In genomic region chr17:2595200-2595599, GRCh38 we compare ENCODE assay signal across 7 cellular contexts.
DNase-seq lines count a peak whose midpoint lies in the region; ATAC-seq and TF ChIP-seq lines count a peak whose summit lies in the region.

No MANE protein-coding gene starts in this region.

- H3K27ac Mint-ChIP-seq in stimulated activated memory B cell treated with anti-CD40 and anti-IgM and Interleukin-4, amounts not matched to agents 10 μg/mL and 1 μg/mL and 100 μg/mL, for 72 hours = peak overlapping the region; percentile 85

- CTCF ChIA-PET in RWPE1 (lab: Yijun Ruan, JAX) = interaction anchor here (0.7 kb wide), 1 partner anchor 113 kb away, joined by 3 read pairs; no protein-coding TSS in a partner anchor

- H3K27ac ChIP-seq in HUES48 (ENCODE audit: low read depth, low read length) (peak overlapping the region; percentile 99), iPS DF 6.9 (ENCODE audit: low read length) (no peak overlapping the region), RWPE1 (no peak overlapping the region)

- peak overlapping the region; percentile 86 for H3K4me3 Mint-ChIP-seq in stimulated activated memory B cell treated with anti-CD40 and anti-IgM and Interleukin-4, amounts not matched to agents 10 μg/mL and 1 μg/mL and 100 μg/mL, for 72 hours

- POLR2A ChIA-PET in RWPE1 (lab: Yijun Ruan, JAX; ENCODE audit: low non-redundant PET) = no interaction called here

- WGBS in iPS DF 6.9 (ENCODE audit: insufficient coverage, insufficient read length) = no CpG with 5 or more reads among the region's 4 CpGs

- no peak for TF ChIP-seq CTCF in WI38 (IDR thresholded peaks at IDR 0.05; ENCODE audit: low read depth, low read length)
- no peak for TF ChIP-seq CTCF in RWPE1 (conservative IDR thresholded peaks at IDR 0.05; ENCODE audit: low read depth)
- TF ChIP-seq CTCF in GM10266 (IDR thresholded peaks at IDR 0.05; ENCODE audit: control insufficient read depth, insufficient read depth, low read depth, missing control alignments) = no peak

- no peaks in the 10 kb centered on the region for H3K9me3 Mint-ChIP-seq in stimulated activated memory B cell treated with anti-CD40 and anti-IgM and Interleukin-4, amounts not matched to agents 10 μg/mL and 1 μg/mL and 100 μg/mL, for 72 hours

- peaks cover 20% of the 10 kb centered on the region for H3K4me1 ChIP-seq in HUES48 (ENCODE audit: control insufficient read depth, insufficient read depth, low read length)
- no peaks in the 10 kb centered on the region for H3K4me1 ChIP-seq in iPS DF 6.9 (ENCODE audit: control insufficient read depth, insufficient read depth, low read length)

- no peak for ATAC-seq in stimulated activated memory B cell treated with anti-CD40 and anti-IgM and Interleukin-4, amounts not matched to agents 10 μg/mL and 1 μg/mL and 100 μg/mL, for 72 hours
- ATAC-seq in GM18861 (IDR thresholded peaks at IDR 0.05; ENCODE audit: unreplicated experiment) = no peak

- H3K27me3 ChIP-seq in HUES48 (ENCODE audit: control insufficient read depth, insufficient read depth, low read length) (no peaks in the 10 kb centered on the region), iPS DF 6.9 (ENCODE audit: control insufficient read depth, insufficient read depth, low read length) (no peaks in the 10 kb centered on the region)

- no peaks in the 10 kb centered on the region for H3K9me3 ChIP-seq in HUES48 (ENCODE audit: control insufficient read depth, insufficient read depth, low read length)
- no peaks in the 10 kb centered on the region for H3K9me3 ChIP-seq in iPS DF 6.9 (ENCODE audit: control insufficient read depth, insufficient read depth, low read length)

- H3K27me3 Mint-ChIP-seq in stimulated activated memory B cell treated with anti-CD40 and anti-IgM and Interleukin-4, amounts not matched to agents 10 μg/mL and 1 μg/mL and 100 μg/mL, for 72 hours = no peaks in the 10 kb centered on the region

- DNase-seq in iPS DF 6.9 (ENCODE audit: low read depth, low spot score) = no peak
- no peak for DNase-seq in RWPE1 (ENCODE audit: low spot score)
- no peak for DNase-seq in GM10266 (ENCODE audit: extremely low spot score)

- peaks cover 9% of the 10 kb centered on the region for H3K36me3 Mint-ChIP-seq in stimulated activated memory B cell treated with anti-CD40 and anti-IgM and Interleukin-4, amounts not matched to agents 10 μg/mL and 1 μg/mL and 100 μg/mL, for 72 hours

- H3K9ac ChIP-seq in HUES48 (ENCODE audit: low read depth, low read length) = peak overlapping the region; percentile 54; the same call in 1 of the 2 replicates

- peak overlapping the region; percentile 83 for H3K4me3 ChIP-seq in HUES48 (ENCODE audit: low read depth, low read length)
- H3K4me3 ChIP-seq in WI38 (ENCODE audit: low read depth, low read length) = peak overlapping the region; percentile 96
- H3K4me3 ChIP-seq in iPS DF 6.9 (ENCODE audit: low read length) = peak overlapping the region; percentile 73; the same call in 1 of the 2 replicates

- H3K36me3 ChIP-seq in HUES48 (ENCODE audit: control insufficient read depth, insufficient read depth, low read length) (no peaks in the 10 kb centered on the region), iPS DF 6.9 (ENCODE audit: control insufficient read depth, insufficient read depth, low read length) (no peaks in the 10 kb centered on the region)

- H3K4me1 Mint-ChIP-seq in stimulated activated memory B cell treated with anti-CD40 and anti-IgM and Interleukin-4, amounts not matched to agents 10 μg/mL and 1 μg/mL and 100 μg/mL, for 72 hours = peaks cover 47% of the 10 kb centered on the region
